In genomic region chr9:90641090-90641489, GRCh38 we compare ENCODE assay signal across 16 cellular contexts. TPM values are rescaled to one million over a fixed set of nuclear protein-coding genes. Genes with fewer than 3 reads are reported as not detected.
DNase-seq lines count a peak whose midpoint lies in the region; ATAC-seq lines count a peak whose summit lies in the region.
"Had no signal": no experiment of that assay in that cellular context is flagged by ENCODE, and none has a peak within 500 bp of the region (broad histone marks: within the 10 kb centered on the region; RNA-seq: fewer than 3 reads in every experiment).

No MANE protein-coding gene starts in this region.

- no peak overlapping the region for H3K4me2 ChIP-seq in Karpas-422 (ENCODE audit: low read depth, low read length, poor library complexity, severe bottlenecking)

- no peaks in the 10 kb centered on the region for H3K27me3 ChIP-seq in Karpas-422 (ENCODE audit: low read length)

- no peak overlapping the region for H3K4me3 ChIP-seq in Karpas-422 (ENCODE audit: low read length)
- H3K4me3 ChIP-seq: GM23338 had no signal

- DNase-seq in NCI-H69 (lab: John Stamatoyannopoulos, UW) (peak; percentile 43), medulla oblongata (ENCODE audit: extremely low spot score) (peak; percentile 42), pons (ENCODE audit: low spot score) (peak; percentile 69), Karpas-422 (no peak), cerebellar nuclear complex (lab: John Stamatoyannopoulos, UW) (no peak)
- DNase-seq in activated CD8-positive, alpha-beta memory T cell treated with anti-CD3 and anti-CD28 coated beads, Interleukin-2, amount 10 ng/mL, durations not matched to agents 7 days and 5 days = no peak
- DNase-seq in activated T-helper 1 cell treated with anti-CD3 and anti-CD28 coated beads, Interleukin-12 subunit alpha, Interleukin-12 subunit beta, Interleukin-2, Interleukin-4 antibody, amounts not matched to agents 30 ng/mL and 10 ng/mL and 1 ng/mL, durations not matched to agents 14 hours and 24 hours and 36 hours (ENCODE audit: low spot score) = no peak
- DNase-seq: DMS153, NCI-H1436, NCI-H2029, NCI-H2227 treated with DMSO at 0.1 percent for 48 hours, SIG-M5 had no signal

- H2AFZ ChIP-seq in Karpas-422 (ENCODE audit: low read length) = no peak overlapping the region
- H2AFZ ChIP-seq: GM23338 had no signal

- H3K27ac Mint-ChIP-seq in activated CD8-positive, alpha-beta memory T cell treated with anti-CD3 and anti-CD28 coated beads, Interleukin-2, amount 10 ng/mL, durations not matched to agents 7 days and 5 days = no peak overlapping the region
- no peak overlapping the region for H3K27ac Mint-ChIP-seq in activated T-helper 1 cell treated with anti-CD3 and anti-CD28 coated beads, Interleukin-12 subunit alpha, Interleukin-12 subunit beta, Interleukin-2, Interleukin-4 antibody, amounts not matched to agents 30 ng/mL and 10 ng/mL and 1 ng/mL, durations not matched to agents 14 hours and 24 hours and 36 hours
- H3K27ac Mint-ChIP-seq: GM23338 had no signal

- intact Hi-C loops in activated T-helper 1 cell treated with anti-CD3 and anti-CD28 coated beads, Interleukin-12 subunit alpha, Interleukin-12 subunit beta, Interleukin-2, Interleukin-4 antibody, amounts not matched to agents 30 ng/mL and 10 ng/mL and 1 ng/mL, durations not matched to agents 14 hours and 24 hours and 36 hours (cut with micrococcal nuclease) = loop anchor here (5.0 kb wide), 1 partner anchor 414 kb away; no protein-coding TSS in a partner anchor

- no peak overlapping the region for H3K4me3 Mint-ChIP-seq in activated CD8-positive, alpha-beta memory T cell treated with anti-CD3 and anti-CD28 coated beads, Interleukin-2, amount 10 ng/mL, durations not matched to agents 7 days and 5 days
- no peak overlapping the region for H3K4me3 Mint-ChIP-seq in activated T-helper 1 cell treated with anti-CD3 and anti-CD28 coated beads, Interleukin-12 subunit alpha, Interleukin-12 subunit beta, Interleukin-2, Interleukin-4 antibody, amounts not matched to agents 30 ng/mL and 10 ng/mL and 1 ng/mL, durations not matched to agents 14 hours and 24 hours and 36 hours

- H3K9me3 Mint-ChIP-seq in activated CD8-positive, alpha-beta memory T cell treated with anti-CD3 and anti-CD28 coated beads, Interleukin-2, amount 10 ng/mL, durations not matched to agents 7 days and 5 days (ENCODE audit: low read depth) = no peaks in the 10 kb centered on the region
- no peaks in the 10 kb centered on the region for H3K9me3 Mint-ChIP-seq in activated T-helper 1 cell treated with anti-CD3 and anti-CD28 coated beads, Interleukin-12 subunit alpha, Interleukin-12 subunit beta, Interleukin-2, Interleukin-4 antibody, amounts not matched to agents 30 ng/mL and 10 ng/mL and 1 ng/mL, durations not matched to agents 14 hours and 24 hours and 36 hours
- H3K9me3 Mint-ChIP-seq: GM23338 had no signal

- H3K79me2 ChIP-seq in Karpas-422 (ENCODE audit: low read length) = no peaks in the 10 kb centered on the region

- CTCF ChIA-PET in activated CD8-positive, alpha-beta memory T cell treated with anti-CD3 and anti-CD28 coated beads, Interleukin-2, amount 10 ng/mL, durations not matched to agents 7 days and 5 days (lab: Charles Lee) = no interaction called here

- H3K27me3 Mint-ChIP-seq in activated CD8-positive, alpha-beta memory T cell treated with anti-CD3 and anti-CD28 coated beads, Interleukin-2, amount 10 ng/mL, durations not matched to agents 7 days and 5 days = peaks cover 70% of the 10 kb centered on the region
- H3K27me3 Mint-ChIP-seq in activated T-helper 1 cell treated with anti-CD3 and anti-CD28 coated beads, Interleukin-12 subunit alpha, Interleukin-12 subunit beta, Interleukin-2, Interleukin-4 antibody, amounts not matched to agents 30 ng/mL and 10 ng/mL and 1 ng/mL, durations not matched to agents 14 hours and 24 hours and 36 hours (ENCODE audit: insufficient read depth) = peaks cover 58% of the 10 kb centered on the region

- H3K4me1 ChIP-seq in Karpas-422 (ENCODE audit: low read length) = no peaks in the 10 kb centered on the region

- no peaks in the 10 kb centered on the region for H4K20me1 ChIP-seq in Karpas-422 (ENCODE audit: insufficient read depth, low read depth, low read length)

- no peak overlapping the region for H3K9ac ChIP-seq in Karpas-422 (ENCODE audit: low read length)

- H3K9me3 ChIP-seq in Karpas-422 (ENCODE audit: low read length) = no peaks in the 10 kb centered on the region

- no peaks in the 10 kb centered on the region for H3K9me2 ChIP-seq in Karpas-422 (replicated peaks; ENCODE audit: insufficient read depth, low read length)

- H3K4me1 Mint-ChIP-seq in activated CD8-positive, alpha-beta memory T cell treated with anti-CD3 and anti-CD28 coated beads, Interleukin-2, amount 10 ng/mL, durations not matched to agents 7 days and 5 days = peaks cover 3% of the 10 kb centered on the region
- H3K4me1 Mint-ChIP-seq in activated T-helper 1 cell treated with anti-CD3 and anti-CD28 coated beads, Interleukin-12 subunit alpha, Interleukin-12 subunit beta, Interleukin-2, Interleukin-4 antibody, amounts not matched to agents 30 ng/mL and 10 ng/mL and 1 ng/mL, durations not matched to agents 14 hours and 24 hours and 36 hours (ENCODE audit: low read depth) = no peaks in the 10 kb centered on the region

- ATAC-seq in activated CD8-positive, alpha-beta memory T cell treated with anti-CD3 and anti-CD28 coated beads, Interleukin-2, amount 10 ng/mL, durations not matched to agents 7 days and 5 days = no peak
- ATAC-seq: HCT116 had no signal

- H3K27ac ChIP-seq in angular gyrus (ENCODE audit: low read depth, low read length) (peak overlapping the region; percentile 51), Karpas-422 (ENCODE audit: low read length) (no peak overlapping the region)
- H3K27ac ChIP-seq: C4-2B had no signal

- no peaks in the 10 kb centered on the region for H3K36me3 ChIP-seq in Karpas-422 (ENCODE audit: insufficient read depth, low read length)

- no peaks in the 10 kb centered on the region for H3K36me3 Mint-ChIP-seq in activated CD8-positive, alpha-beta memory T cell treated with anti-CD3 and anti-CD28 coated beads, Interleukin-2, amount 10 ng/mL, durations not matched to agents 7 days and 5 days
- no peaks in the 10 kb centered on the region for H3K36me3 Mint-ChIP-seq in activated T-helper 1 cell treated with anti-CD3 and anti-CD28 coated beads, Interleukin-12 subunit alpha, Interleukin-12 subunit beta, Interleukin-2, Interleukin-4 antibody, amounts not matched to agents 30 ng/mL and 10 ng/mL and 1 ng/mL, durations not matched to agents 14 hours and 24 hours and 36 hours (ENCODE audit: low read depth)

RNA-seq across cellular contexts. Expression of gene DIRAS2, which starts 1.5 kb away (rescaled TPM):
- total RNA-seq in Karpas-422 (2014; rRNA removed; shearing (Covaris generic); ENCODE audit: low replicate concordance) = not detected in 2 replicates
- total RNA-seq in activated CD8-positive, alpha-beta memory T cell treated with anti-CD3 and anti-CD28 coated beads, Interleukin-2, amount 10 ng/mL, durations not matched to agents 7 days and 5 days = not detected
- not detected in 2 replicates for total RNA-seq in activated T-helper 1 cell treated with anti-CD3 and anti-CD28 coated beads, Interleukin-12 subunit alpha, Interleukin-12 subunit beta, Interleukin-2, Interleukin-4 antibody, amounts not matched to agents 30 ng/mL and 10 ng/mL and 1 ng/mL, durations not matched to agents 14 hours and 24 hours and 36 hours

Comparison
In these comparisons a context has a peak if more than half of its experiments do, and no peak if none do; other contexts are left out.
1. DNase-seq: peak in NCI-H69 (single experiment), medulla oblongata (single experiment) and pons (single experiment); none in Karpas-422 (single experiment), activated CD8-positive, alpha-beta memory T cell treated with anti-CD3 and anti-CD28 coated beads, Interleukin-2, amount 10 ng/mL, durations not matched to agents 7 days and 5 days (single experiment), cerebellar nuclear complex (0 of 2) and activated T-helper 1 cell treated with anti-CD3 and anti-CD28 coated beads, Interleukin-12 subunit alpha, Interleukin-12 subunit beta, Interleukin-2, Interleukin-4 antibody, amounts not matched to agents 30 ng/mL and 10 ng/mL and 1 ng/mL, durations not matched to agents 14 hours and 24 hours and 36 hours (single experiment).